19 cellular contexts compared by ENCODE assay signal in genomic region chr17:15942207-15942833, GRCh38. TPM values are rescaled to one million over a fixed set of nuclear protein-coding genes. Genes with fewer than 3 reads are reported as not detected.
DNase-seq lines count a peak whose midpoint lies in the region; ATAC-seq, FAIRE-seq and TF ChIP-seq lines count a peak whose summit lies in the region.
"Had no signal": no experiment of that assay in that cellular context is flagged by ENCODE, and none has a peak within 500 bp of the region (broad histone marks: within the 10 kb centered on the region; RNA-seq: fewer than 3 reads in every experiment).

No MANE protein-coding gene starts in this region.

- no peaks in the 10 kb centered on the region for H3K9me3 ChIP-seq in astrocyte (ENCODE audit: insufficient read depth, low read depth, low read length)
- H3K9me3 ChIP-seq: body of pancreas had no signal

- TF ChIP-seq POLR2A in NB4 (IDR thresholded peaks at IDR 0.05; ENCODE audit: extremely low read depth, insufficient read length) = no peak

- FAIRE-seq in astrocyte (lab: Jason Lieb, UNC) = no peak

- H3K27ac ChIP-seq in GM23338 (ENCODE audit: low read depth) (no peak overlapping the region), astrocyte (ENCODE audit: low read depth, low read length) (peak overlapping the region; percentile 19)
- H3K27ac ChIP-seq: body of pancreas had no signal

- no peak for ATAC-seq in GM23338
- no peak for ATAC-seq in GM18519 (IDR thresholded peaks at IDR 0.05; ENCODE audit: low FRiP score, unreplicated experiment)
- ATAC-seq in HG03442 (IDR thresholded peaks at IDR 0.05; ENCODE audit: unreplicated experiment) = no peak
- ATAC-seq: activated CD8-positive, alpha-beta memory T cell treated with anti-CD3 and anti-CD28 coated beads, Interleukin-2, amount 10 ng/mL, durations not matched to agents 7 days and 5 days; body of pancreas; naive thymus-derived CD8-positive, alpha-beta T cell; SK-N-SH treated with all-trans-retinoic acid at 6 μM for 48 hours had no signal

- peaks cover 46% of the 10 kb centered on the region for H3K27me3 ChIP-seq in GM23338 (ENCODE audit: insufficient read depth)
- H3K27me3 ChIP-seq in astrocyte (ENCODE audit: insufficient read depth, low read length) = no peaks in the 10 kb centered on the region
- H3K27me3 ChIP-seq: body of pancreas had no signal

- H4K20me1 ChIP-seq in GM23338 (replicated peaks; ENCODE audit: insufficient read depth) = no peaks in the 10 kb centered on the region
- peaks cover 4% of the 10 kb centered on the region for H4K20me1 ChIP-seq in astrocyte (ENCODE audit: insufficient read depth, low read length)

- H3K36me3 ChIP-seq in GM23338 (ENCODE audit: insufficient read depth) (no peaks in the 10 kb centered on the region), astrocyte (ENCODE audit: insufficient read depth, low read length) (no peaks in the 10 kb centered on the region)

- peaks cover 34% of the 10 kb centered on the region for H3K27me3 Mint-ChIP-seq in GM23338 (ENCODE audit: insufficient read depth, low read depth, poor library complexity)
- H3K27me3 Mint-ChIP-seq in astrocyte (ENCODE audit: low read depth, unreplicated experiment) = peaks cover 15% of the 10 kb centered on the region
- H3K27me3 Mint-ChIP-seq in HFFc6 (ENCODE audit: insufficient read depth) = peaks cover 9% of the 10 kb centered on the region

- no peak overlapping the region for H3K4me2 ChIP-seq in GM23338
- peak overlapping the region; percentile 56 for H3K4me2 ChIP-seq in astrocyte (ENCODE audit: low read length)

- H3K9ac ChIP-seq in astrocyte (ENCODE audit: low read length) = peak overlapping the region; percentile 41

- TF ChIP-seq CTCF in GM23338 (conservative IDR thresholded peaks at IDR 0.05; ENCODE audit: low read depth in 2 of 2) (no peak), NB4 (IDR thresholded peaks at IDR 0.05; ENCODE audit: low read depth, low read length) (no peak), astrocyte (IDR thresholded peaks at IDR 0.05; ENCODE audit: insufficient read depth, low read depth, low read length) (no peak), HFFc6 (IDR thresholded peaks at IDR 0.05) (no peak)

- no peak for DNase-seq in GM23338 (ENCODE audit: low spot score)
- peak; percentile 90 for DNase-seq in NB4 (ENCODE audit: low read depth)
- DNase-seq in astrocyte (ENCODE audit: low read depth) = no peak
- peak; percentile 32 to 86 for DNase-seq in lung microvascular endothelial cell (ENCODE audit: low read depth in 2 of 2)
- no peak for DNase-seq in HFFc6
- DNase-seq in NCI-H2107 treated with DMSO at 0.1 percent for 48 hours (lab: John Stamatoyannopoulos, UW; ENCODE audit: unreplicated experiment) = no peak
- DNase-seq: activated CD4-positive, CD25-positive, alpha-beta regulatory T cell; activated CD8-positive, alpha-beta memory T cell treated with anti-CD3 and anti-CD28 coated beads, Interleukin-2, amount 10 ng/mL, durations not matched to agents 7 days and 5 days; activated gamma-delta T cell treated with Interleukin-2 at 50 U/mL for 16 hours; C1 segment of cervical spinal cord; DMS79; naive thymus-derived CD8-positive, alpha-beta T cell; NCI-H2107; NCI-H774; stimulated activated CD4-positive, alpha-beta T cell treated with anti-CD3 and anti-CD28 coated beads, Interleukin-15, amount 100 ng/mL, for 24 hours had no signal

- H3K4me1 ChIP-seq in GM23338 (ENCODE audit: insufficient read depth) (peaks cover 6% of the 10 kb centered on the region; the same call in 1 of the 2 replicates), astrocyte (ENCODE audit: insufficient read depth, low read length) (peaks cover 25% of the 10 kb centered on the region)

- no peaks in the 10 kb centered on the region for H3K9me2 ChIP-seq in GM23338 (ENCODE audit: insufficient read depth)

- H3K9me3 Mint-ChIP-seq in GM23338 (peaks cover 3% of the 10 kb centered on the region; the same call in 1 of the 3 replicates), astrocyte (ENCODE audit: unreplicated experiment) (peaks cover 5% of the 10 kb centered on the region), HFFc6 (no peaks in the 10 kb centered on the region; the same call in 1 of the 2 replicates)

- H3F3A ChIP-seq in GM23338 (replicated peaks; ENCODE audit: low read depth) = peaks cover 2% of the 10 kb centered on the region; the same call in 1 of the 2 replicates

- H3K27ac Mint-ChIP-seq in GM23338 = no peak overlapping the region
- H3K27ac Mint-ChIP-seq in astrocyte (ENCODE audit: unreplicated experiment) = peak overlapping the region; percentile 48
- H3K27ac Mint-ChIP-seq in HFFc6 = no peak overlapping the region
- H3K27ac Mint-ChIP-seq: activated CD8-positive, alpha-beta memory T cell treated with anti-CD3 and anti-CD28 coated beads, Interleukin-2, amount 10 ng/mL, durations not matched to agents 7 days and 5 days had no signal

- H3K4me1 Mint-ChIP-seq in GM23338 (peaks cover 11% of the 10 kb centered on the region), astrocyte (ENCODE audit: low read depth, unreplicated experiment) (peaks cover 8% of the 10 kb centered on the region), HFFc6 (ENCODE audit: low read depth) (peaks cover 28% of the 10 kb centered on the region)

- H2AFZ ChIP-seq in GM23338 = 0 out of 2 replicates have a peak overlapping the region, but pooled peaks have one; percentile 14
- H2AFZ ChIP-seq in astrocyte (ENCODE audit: low read depth, low read length) = peak overlapping the region; percentile 38

- H3K79me2 ChIP-seq in GM23338 (replicated peaks; ENCODE audit: insufficient read depth) (no peaks in the 10 kb centered on the region), astrocyte (ENCODE audit: insufficient read depth, low read length) (peaks cover 19% of the 10 kb centered on the region)

- H3K4me3 Mint-ChIP-seq in GM23338 (no peak overlapping the region), astrocyte (ENCODE audit: unreplicated experiment) (no peak overlapping the region), HFFc6 (no peak overlapping the region)
- H3K4me3 Mint-ChIP-seq: activated CD8-positive, alpha-beta memory T cell treated with anti-CD3 and anti-CD28 coated beads, Interleukin-2, amount 10 ng/mL, durations not matched to agents 7 days and 5 days had no signal

- no peaks in the 10 kb centered on the region; the same call in 2 of the 3 replicates for H3K36me3 Mint-ChIP-seq in GM23338 (ENCODE audit: low read depth)
- H3K36me3 Mint-ChIP-seq in astrocyte (ENCODE audit: low read depth, unreplicated experiment) = peaks cover 2% of the 10 kb centered on the region
- no peaks in the 10 kb centered on the region; the same call in 1 of the 2 replicates for H3K36me3 Mint-ChIP-seq in HFFc6 (ENCODE audit: low read depth)
- H3K36me3 Mint-ChIP-seq: activated CD8-positive, alpha-beta memory T cell treated with anti-CD3 and anti-CD28 coated beads, Interleukin-2, amount 10 ng/mL, durations not matched to agents 7 days and 5 days; naive thymus-derived CD8-positive, alpha-beta T cell had no signal

- no peak overlapping the region for H3K4me3 ChIP-seq in GM23338
- no peak overlapping the region for H3K4me3 ChIP-seq in NB4 (ENCODE audit: low read depth, low read length)
- no peak overlapping the region for H3K4me3 ChIP-seq in astrocyte (ENCODE audit: insufficient read depth, low read depth, low read length)
- H3K4me3 ChIP-seq: body of pancreas had no signal

TF ChIP-seq in GM23338, 12 proteins besides CTCF, POLR2A, EP300 and RAD21 (continues in another document):
- TF ChIP-seq CREB1 (CRISPR knock-in tag; IDR thresholded peaks at IDR 0.05; ENCODE audit: low read depth) = no peak
- no peak for TF ChIP-seq POLR2AphosphoS5 (IDR thresholded peaks at IDR 0.05; ENCODE audit: low read depth)
- TF ChIP-seq EZH2 (IDR thresholded peaks at IDR 0.05; ENCODE audit: low read depth, unreplicated experiment) = no peak
- no peak for TF ChIP-seq JUNB (IDR thresholded peaks at IDR 0.05; ENCODE audit: unreplicated experiment)
- no peak for TF ChIP-seq ZNF114 (CRISPR knock-in tag; IDR thresholded peaks at IDR 0.05)
- no peak for TF ChIP-seq STAT1 (IDR thresholded peaks at IDR 0.05; ENCODE audit: unreplicated experiment)
- no peak for TF ChIP-seq ETS1 (IDR thresholded peaks at IDR 0.05)
- no peak for TF ChIP-seq ZNF331 (CRISPR knock-in tag; IDR thresholded peaks at IDR 0.05; ENCODE audit: low read depth)

RNA-seq across cellular contexts. Expression of gene ADORA2B, which starts 2.6 kb away (rescaled TPM):
- 7.9 and 13.1 TPM in 2 replicates for total RNA-seq in GM23338 (2014; rRNA removed; shearing (Covaris generic))
- 2.7 and 3.3 TPM in 2 replicates for polyA plus RNA-seq in GM23338 (2016; fragmentation: Nextera tagmentation; extraction: Ambion mirVana)
- total RNA-seq in astrocyte (4.0 and 5.5 TPM in 2 replicates), lung microvascular endothelial cell (5.4 and 6.8 TPM in 2 replicates)
- total RNA-seq in HFFc6 (2021; fragmentation: NEBNext Ultra II Directional; extraction: Animal tissue kit (Norgen Biotek cat#: 25700)) = 1 to 10 TPM in 3 of 6 experiments, under 1 TPM in 3; 0.91 to 1.2 (median 1.0) TPM
- total RNA-seq: naive thymus-derived CD8-positive, alpha-beta T cell had no signal

RNA-seq across cellular contexts. Expression of gene ZSWIM7, which starts 57.2 kb away (rescaled TPM):
- 16.3 and 17.5 TPM in 2 replicates for total RNA-seq in GM23338 (2014; rRNA removed; shearing (Covaris generic))
- polyA plus RNA-seq in GM23338 (2016; fragmentation: Nextera tagmentation; extraction: Ambion mirVana) = 48.0 and 50.4 TPM in 2 replicates
- total RNA-seq in astrocyte (19.0 and 21.5 TPM in 2 replicates), lung microvascular endothelial cell (14.2 and 15.3 TPM in 2 replicates)
- total RNA-seq in HFFc6 (2021; fragmentation: NEBNext Ultra II Directional; extraction: Animal tissue kit (Norgen Biotek cat#: 25700)) = 10 to 100 TPM; 11.4 to 17.7 (median 15.5) TPM

RNA-seq across cellular contexts. Expression of gene TTC19, which starts 57.3 kb away (rescaled TPM):
- 92.2 and 93.5 TPM in 2 replicates for total RNA-seq in GM23338 (2014; rRNA removed; shearing (Covaris generic))
- 23.1 and 30.3 TPM in 2 replicates for polyA plus RNA-seq in GM23338 (2016; fragmentation: Nextera tagmentation; extraction: Ambion mirVana)
- 21.9 and 25.7 TPM in 2 replicates for total RNA-seq in astrocyte
- total RNA-seq in lung microvascular endothelial cell = 35.1 and 36.2 TPM in 2 replicates
- 10 to 100 TPM; 10.4 to 15.4 (median 12.4) TPM for total RNA-seq in HFFc6 (2021; fragmentation: NEBNext Ultra II Directional; extraction: Animal tissue kit (Norgen Biotek cat#: 25700))

Comparison
In these comparisons a context has a peak if more than half of its experiments do, and no peak if none do; other contexts are left out.
1. DNase-seq: peak in NB4 (single experiment) and lung microvascular endothelial cell (2 of 2); none in GM23338 (single experiment), astrocyte (single experiment), HFFc6 (single experiment) and NCI-H2107 treated with DMSO at 0.1 percent for 48 hours (single experiment).